ENCODE assay signal across 16 cellular contexts in the genomic region with DNA sequence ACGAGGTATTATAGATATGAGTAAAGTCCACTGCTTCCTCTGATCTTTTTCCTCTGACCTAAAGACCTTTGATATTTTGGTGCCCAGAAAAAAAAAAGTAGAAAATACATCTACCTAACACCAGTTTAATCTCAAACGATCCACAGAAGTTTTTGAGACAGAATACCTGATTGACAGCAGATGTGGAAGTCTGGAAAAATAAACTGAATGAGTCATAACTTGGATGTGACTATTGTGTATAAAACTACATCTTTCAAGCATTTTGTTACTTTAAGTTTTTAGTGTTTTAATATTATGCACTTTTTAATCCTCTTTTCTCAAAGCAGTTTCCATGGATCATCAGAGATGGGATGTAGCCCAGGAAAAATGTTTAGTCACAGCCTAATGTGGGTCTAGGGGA.
"Had no signal": no experiment of that assay in that cellular context is flagged by ENCODE, and none has a peak within 500 bp of the region (broad histone marks: within the 10 kb centered on the region; RNA-seq: fewer than 3 reads in every experiment).

No MANE protein-coding gene starts in this region.

- H3K27ac Mint-ChIP-seq: activated naive CD8-positive, alpha-beta T cell treated with anti-CD3 and anti-CD28 coated beads for 36 hours; nephron had no signal

- H3K4me1 ChIP-seq: foreskin keratinocyte, tibial artery had no signal

- H3K36me3 Mint-ChIP-seq: activated naive CD8-positive, alpha-beta T cell treated with anti-CD3 and anti-CD28 coated beads for 36 hours had no signal

- H3K4me3 ChIP-seq: skin epidermis, tibial artery had no signal

- H3K27me3 ChIP-seq: foreskin keratinocyte, tibial artery had no signal

- H3K27me3 Mint-ChIP-seq: activated naive CD8-positive, alpha-beta T cell treated with anti-CD3 and anti-CD28 coated beads for 36 hours had no signal

- H3K4me3 Mint-ChIP-seq: activated naive CD8-positive, alpha-beta T cell treated with anti-CD3 and anti-CD28 coated beads for 36 hours; nephron had no signal

- ATAC-seq: activated CD4-positive, CD25-positive, alpha-beta regulatory T cell treated with anti-CD3 and anti-CD28 coated beads, Interleukin-2, amount 50 U/mL, for 24 hours; foreskin keratinocyte; right cardiac atrium had no signal

- H3K36me3 ChIP-seq: tibial artery had no signal

- DNase-seq: activated CD4-positive, alpha-beta T cell treated with anti-CD3 and anti-CD28 coated beads, Interleukin-2, amount 50 U/mL, for 1 hour; activated CD8-positive, alpha-beta memory T cell treated with anti-CD3 and anti-CD28 coated beads for 24 hours; activated naive CD8-positive, alpha-beta T cell treated with anti-CD3 and anti-CD28 coated beads for 36 hours; foreskin keratinocyte; kidney glomerular epithelial cell; mesenchymal stem cell; nucleus accumbens; right cardiac atrium; stimulated activated CD4-positive, alpha-beta T cell treated with anti-CD3 and anti-CD28 coated beads, Interleukin-15, amount 100 ng/mL, for 24 hours; stimulated activated CD4-positive, alpha-beta T cell treated with anti-CD3 and anti-CD28 coated beads, Interleukin-4, amount 100 ng/mL, for 1 hour; stimulated activated naive CD4-positive, alpha-beta T cell; T1000; tibial artery had no signal

- H3K4me1 Mint-ChIP-seq: activated naive CD8-positive, alpha-beta T cell treated with anti-CD3 and anti-CD28 coated beads for 36 hours; nephron had no signal

- H3K9me3 ChIP-seq: tibial artery had no signal
